Comparison of ENCODE assay signal across 9 cellular contexts in genomic region chrX:51894697-51895336, GRCh38. TPM values are rescaled to one million over a fixed set of nuclear protein-coding genes. Genes with fewer than 3 reads are reported as not detected.
DNase-seq lines count a peak whose midpoint lies in the region; FAIRE-seq and TF ChIP-seq lines count a peak whose summit lies in the region.
"Had no signal": no experiment of that assay in that cellular context is flagged by ENCODE, and none has a peak within 500 bp of the region (broad histone marks: within the 10 kb centered on the region; RNA-seq: fewer than 3 reads in every experiment).

No MANE protein-coding gene starts in this region.

- DNase-seq in NCI-H748 (lab: John Stamatoyannopoulos, UW; ENCODE audit: unreplicated experiment) (peak; percentile 65), NCI-H748 treated with DMSO at 0.1 percent for 48 hours (lab: John Stamatoyannopoulos, UW) (no peak), HAP-1 (ENCODE audit: low spot score in 2 of 2) (peak; percentile 28 to 71), NCI-H510A (lab: John Stamatoyannopoulos, UW) (peak; percentile 9), dorsolateral prefrontal cortex (peak in 5 of 10 donors; percentile 17 to 46 (median 35)), urothelium cell line (ENCODE audit: low spot score) (peak; percentile 20), HuH-7 (ENCODE audit: low spot score) (no peak)

- no peak for TF ChIP-seq CTCF in dorsolateral prefrontal cortex (IDR thresholded peaks at IDR 0.05 in 54 of 56, conservative IDR thresholded peaks at IDR 0.05 in 2 of 56; ENCODE audit: low read depth in 1 of 56, partially characterized antibody in 56 of 56)

- intact Hi-C loops in dorsolateral prefrontal cortex (cut with DNase I) = no loop called here

- in situ Hi-C loops in HAP-1 (cut with MboI; ENCODE audit: low sequenced_read_pairs) = no loop called here

- no peak for FAIRE-seq in urothelium cell line (lab: Jason Lieb, UNC)
- FAIRE-seq: endometrium had no signal

- peak overlapping the region in 55 of 59 donors; percentile 23 to 91 (median 81) for H3K27ac ChIP-seq in dorsolateral prefrontal cortex
- peak overlapping the region; percentile 94 for H3K27ac ChIP-seq in mesodermal cell (ENCODE audit: low read depth, low read length, severe bottlenecking)

- no peaks in the 10 kb centered on the region for H3K27me3 ChIP-seq in HAP-1 (ENCODE audit: low read depth)
- peaks cover 0 to 37% (median 3%) of the 10 kb centered on the region in 45 donors for H3K27me3 ChIP-seq in dorsolateral prefrontal cortex

- H3K4me1 ChIP-seq in HAP-1 (0 out of 2 replicates have a peak, but pooled peaks cover 8% of the 10 kb centered on the region), mesodermal cell (ENCODE audit: control insufficient read depth, insufficient read depth, low read length, poor library complexity, severe bottlenecking) (peaks cover 11% of the 10 kb centered on the region)

- H3K9me3 ChIP-seq in HAP-1 = no peaks in the 10 kb centered on the region
- no peaks in the 10 kb centered on the region for H3K9me3 ChIP-seq in mesodermal cell (ENCODE audit: control insufficient read depth, low read length)

- H3K4me3 ChIP-seq in HAP-1 (peak overlapping the region; percentile 68), dorsolateral prefrontal cortex (peak overlapping the region; percentile 33 to 75 (median 60)), mesodermal cell (ENCODE audit: extremely low read depth, insufficient read depth, low read length, poor library complexity, severe bottlenecking) (peak overlapping the region; percentile 71)

- WGBS in mesodermal cell (ENCODE audit: insufficient coverage in 2 of 2), 2 experiments = 3% methylated on average over 5 to 8 of the region's 25 CpGs

- H3K36me3 ChIP-seq in HAP-1 (replicated peaks) = peaks cover 52% of the 10 kb centered on the region
- peaks cover 50% of the 10 kb centered on the region for H3K36me3 ChIP-seq in mesodermal cell (ENCODE audit: control insufficient read depth, insufficient read depth, low read length)

RNA-seq across cellular contexts. Expression of gene MAGED1, which starts 1.4 kb away (rescaled TPM):
- 100 to 1,000 TPM in 115 of 120 experiments, 10 to 100 TPM in 5; 88.5 to 229 (median 170) TPM for total RNA-seq in dorsolateral prefrontal cortex
- polyA plus RNA-seq in mesodermal cell (2013, experiment 1 of 2) = 413 TPM
- polyA plus RNA-seq in mesodermal cell (2013, experiment 2 of 2) = 392 TPM

Comparison
In these comparisons a context has a peak if more than half of its experiments do, and no peak if none do; other contexts are left out.
1. DNase-seq: peak in NCI-H748 (single experiment), HAP-1 (2 of 2), NCI-H510A (single experiment) and urothelium cell line (single experiment); none in NCI-H748 treated with DMSO at 0.1 percent for 48 hours (single experiment) and HuH-7 (single experiment).
2. Peak in every context shown above with its lines, with median percentiles within 50 percentile points of each other: H3K4me3 ChIP-seq.